11 cellular contexts compared by ENCODE assay signal in the genomic region with DNA sequence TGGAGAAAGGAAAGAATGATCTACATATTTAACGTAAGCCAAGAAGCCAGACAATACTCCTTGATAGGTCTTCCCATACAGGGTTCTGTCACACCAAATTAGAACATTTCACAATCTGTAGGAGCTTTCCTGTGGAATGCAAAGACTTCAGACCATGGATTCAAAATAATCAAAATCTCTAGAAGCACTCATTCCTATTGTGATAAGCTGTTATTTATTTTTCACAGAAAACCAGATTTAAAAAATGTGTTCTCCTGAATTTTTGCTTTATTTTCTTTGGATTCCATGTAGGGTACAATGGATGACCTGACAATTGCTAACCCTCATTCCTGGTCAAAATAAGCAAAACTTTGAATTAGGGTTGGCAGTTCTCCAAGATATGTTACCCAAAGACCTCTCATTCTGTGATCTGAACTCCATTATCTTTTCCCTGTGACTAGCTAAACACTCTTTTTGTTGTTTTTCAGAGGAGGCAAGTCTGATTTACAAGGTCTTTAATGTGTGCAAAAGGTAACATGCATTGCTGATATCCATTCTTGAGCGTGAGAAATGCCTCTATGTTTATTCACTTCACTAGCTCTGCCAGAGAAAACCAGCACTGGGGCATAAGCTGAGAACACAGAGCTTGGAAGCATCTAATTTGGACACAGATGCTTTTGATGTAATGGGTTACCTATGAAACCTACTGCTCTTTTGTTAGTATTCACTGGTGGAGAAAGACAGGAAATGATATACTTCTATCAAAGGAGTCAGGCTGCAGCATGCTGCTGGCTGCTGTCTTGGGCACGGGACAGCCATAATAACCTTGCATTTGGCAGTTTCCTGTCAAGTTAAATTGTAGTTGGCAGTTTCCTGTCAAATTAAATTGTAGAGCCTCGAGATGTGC. TPM values are rescaled to one million over a fixed set of nuclear protein-coding genes. Genes with fewer than 3 reads are reported as not detected.
DNase-seq lines count a peak whose midpoint lies in the region; ATAC-seq and TF ChIP-seq lines count a peak whose summit lies in the region.
"Had no signal": no experiment of that assay in that cellular context is flagged by ENCODE, and none has a peak within 500 bp of the region (broad histone marks: within the 10 kb centered on the region; RNA-seq: fewer than 3 reads in every experiment).

No MANE protein-coding gene starts in this region.

- no peak overlapping the region for H3K27ac Mint-ChIP-seq in activated CD4-positive, alpha-beta T cell treated with anti-CD3 and anti-CD28 coated beads, Interleukin-2, amount 10 ng/mL, durations not matched to agents 7 days and 5 days
- H3K27ac Mint-ChIP-seq: nephron progenitor cell had no signal

- no peaks in the 10 kb centered on the region for H3K79me2 ChIP-seq in SK-N-SH (ENCODE audit: insufficient read depth)

- no peak; the same call in 1 of the 2 replicates for TF ChIP-seq RAD21 in SK-N-SH (IDR thresholded peaks at IDR 0.05; ENCODE audit: low read length)

- no peaks in the 10 kb centered on the region for H3F3A ChIP-seq in SK-N-SH (replicated peaks; ENCODE audit: insufficient read depth)

- peaks cover 7% of the 10 kb centered on the region for H3K4me1 Mint-ChIP-seq in activated CD4-positive, alpha-beta T cell treated with anti-CD3 and anti-CD28 coated beads, Interleukin-2, amount 10 ng/mL, durations not matched to agents 7 days and 5 days

- TF ChIP-seq EP300 in SK-N-SH (IDR thresholded peaks at IDR 0.05; ENCODE audit: borderline replicate concordance in 1 of 2, low read depth in 1 of 2, low read length in 1 of 2) = peak in 1 of 2 experiments; percentile 68; a peak in 2 of 4 replicates

- H3K9me3 ChIP-seq in SK-N-SH (no peaks in the 10 kb centered on the region), thoracic aorta (no peaks in the 10 kb centered on the region)

- CTCF ChIA-PET in activated CD4-positive, alpha-beta T cell treated with anti-CD3 and anti-CD28 coated beads, Interleukin-2, amount 10 ng/mL, durations not matched to agents 7 days and 5 days (lab: Charles Lee) = no interaction called here
- CTCF ChIA-PET in SK-N-SH (lab: Yijun Ruan, JAX) = interaction anchor here (0.9 to 1.5 kb wide), 6 partner anchors 11 to 112 kb away, joined by 3 to 7 read pairs (median 3); no protein-coding TSS in a partner anchor

- no peaks in the 10 kb centered on the region for H3K36me3 Mint-ChIP-seq in activated CD4-positive, alpha-beta T cell treated with anti-CD3 and anti-CD28 coated beads, Interleukin-2, amount 10 ng/mL, durations not matched to agents 7 days and 5 days (ENCODE audit: low read depth)

- peak; percentile 27 for DNase-seq in activated CD4-positive, alpha-beta T cell treated with anti-CD3 and anti-CD28 coated beads, Interleukin-2, amount 10 ng/mL, durations not matched to agents 7 days and 5 days
- DNase-seq in activated CD4-positive, alpha-beta T cell treated with anti-CD3 and anti-CD28 coated beads for 4 hours = no peak
- DNase-seq in SK-N-SH = peak; percentile 27
- peak; percentile 100 for DNase-seq in fibroblast of the aortic adventitia (ENCODE audit: low read depth)
- no peak for DNase-seq in thoracic aorta (ENCODE audit: low spot score)
- no peak for DNase-seq in HCEC 1CT
- DNase-seq in midbrain (lab: John Stamatoyannopoulos, UW) = no peak
- DNase-seq: NCI-H2107, nephron progenitor cell had no signal

- H3K9me3 Mint-ChIP-seq in activated CD4-positive, alpha-beta T cell treated with anti-CD3 and anti-CD28 coated beads, Interleukin-2, amount 10 ng/mL, durations not matched to agents 7 days and 5 days = no peaks in the 10 kb centered on the region
- H3K9me3 Mint-ChIP-seq: nephron progenitor cell had no signal

- H3K4me2 ChIP-seq in SK-N-SH = no peak overlapping the region; the same call in 1 of the 2 replicates

- H4K20me1 ChIP-seq in SK-N-SH (ENCODE audit: insufficient read depth) = no peaks in the 10 kb centered on the region

- POLR2A ChIA-PET in activated CD4-positive, alpha-beta T cell treated with anti-CD3 and anti-CD28 coated beads, Interleukin-2, amount 10 ng/mL, durations not matched to agents 7 days and 5 days (lab: Charles Lee) = no interaction called here
- POLR2A ChIA-PET in SK-N-SH (lab: Yijun Ruan, JAX) = no interaction called here

- no peaks in the 10 kb centered on the region for H3K27me3 Mint-ChIP-seq in activated CD4-positive, alpha-beta T cell treated with anti-CD3 and anti-CD28 coated beads, Interleukin-2, amount 10 ng/mL, durations not matched to agents 7 days and 5 days

- no peak for TF ChIP-seq CTCF in SK-N-SH (IDR thresholded peaks at IDR 0.05)
- no peak for TF ChIP-seq CTCF in fibroblast of the aortic adventitia (IDR thresholded peaks at IDR 0.05; ENCODE audit: insufficient read depth, low read length)
- TF ChIP-seq CTCF in thoracic aorta (IDR thresholded peaks at IDR 0.05) = no peak

- no peak overlapping the region for H3K4me3 Mint-ChIP-seq in activated CD4-positive, alpha-beta T cell treated with anti-CD3 and anti-CD28 coated beads, Interleukin-2, amount 10 ng/mL, durations not matched to agents 7 days and 5 days
- H3K4me3 Mint-ChIP-seq: nephron progenitor cell had no signal

- no peak overlapping the region for H3K4me3 ChIP-seq in SK-N-SH (ENCODE audit: low read depth in 2 of 2, low read length in 1 of 2)
- H3K4me3 ChIP-seq in fibroblast of the aortic adventitia (ENCODE audit: low read depth, low read length) = no peak overlapping the region
- H3K4me3 ChIP-seq in thoracic aorta = no peak overlapping the region

- no peak overlapping the region for H3K9ac ChIP-seq in SK-N-SH

- H3K27me3 ChIP-seq in SK-N-SH (ENCODE audit: insufficient read depth) (no peaks in the 10 kb centered on the region), thoracic aorta (replicated peaks; ENCODE audit: insufficient read depth) (no peaks in the 10 kb centered on the region)

- WGBS in SK-N-SH (ENCODE audit: low lambda C conversion rate) = 44% methylated on average over 4 of the region's 4 CpGs

- H2AFZ ChIP-seq in SK-N-SH (ENCODE audit: low read depth) = no peak overlapping the region

- H3K36me3 ChIP-seq in SK-N-SH (replicated peaks in 1 of 2; ENCODE audit: control insufficient read depth in 1 of 2, insufficient read depth in 2 of 2, low read length in 1 of 2) (no peaks in the 10 kb centered on the region), thoracic aorta (no peaks in the 10 kb centered on the region)

- ATAC-seq in thoracic aorta (ENCODE audit: insufficient number of reproducible peaks, low FRiP score, low read depth) (no peak), HG03439 (IDR thresholded peaks at IDR 0.05; ENCODE audit: unreplicated experiment) (no peak)

- H3K4me1 ChIP-seq in SK-N-SH (ENCODE audit: control insufficient read depth in 1 of 2, insufficient read depth in 2 of 2, low read depth in 1 of 2, low read length in 1 of 2) (peaks cover 11 to 28% of the 10 kb centered on the region in 2 experiments; a peak in 3 of 4 replicates), thoracic aorta (ENCODE audit: control insufficient read depth in 1 of 2, low read depth in 2 of 2) (peaks cover 20 to 80% of the 10 kb centered on the region in 2 donors)

- peak overlapping the region; percentile 49 to 91 for H3K27ac ChIP-seq in SK-N-SH (ENCODE audit: low read depth in 2 of 2, low read length in 1 of 2)
- peak overlapping the region; percentile 67 to 74 for H3K27ac ChIP-seq in thoracic aorta

- no peaks in the 10 kb centered on the region for H3K9me2 ChIP-seq in SK-N-SH

TF ChIP-seq in SK-N-SH, 30 proteins besides CTCF, POLR2A, EP300 and RAD21 (continues in another document):
- TF ChIP-seq TCF12 (IDR thresholded peaks at IDR 0.05) (peak; percentile 21; the same call in 1 of the 2 replicates), FOXM1 (IDR thresholded peaks at IDR 0.05; ENCODE audit: low read depth) (no peak), EZH2phosphoT487 (IDR thresholded peaks at IDR 0.05; ENCODE audit: borderline replicate concordance, low read depth) (no peak), TEAD4 (IDR thresholded peaks at IDR 0.05; ENCODE audit: borderline replicate concordance, insufficient read depth) (0 out of 2 replicates have a peak, but pooled peaks have one; percentile 10), SMC3 (IDR thresholded peaks at IDR 0.05; ENCODE audit: low read depth, low read length) (no peak), MXI1 (IDR thresholded peaks at IDR 0.05; ENCODE audit: low read depth, low read length) (0 out of 2 replicates have a peak, but pooled peaks have one; percentile 48), MEF2A (IDR thresholded peaks at IDR 0.05; ENCODE audit: borderline replicate concordance, low read depth) (no peak), NRF1 (IDR thresholded peaks at IDR 0.05; ENCODE audit: low read depth, low read length) (no peak), NFIC (IDR thresholded peaks at IDR 0.05; ENCODE audit: borderline replicate concordance) (peak; percentile 41; the same call in 1 of the 2 replicates)
- TF ChIP-seq, protein P1, sequence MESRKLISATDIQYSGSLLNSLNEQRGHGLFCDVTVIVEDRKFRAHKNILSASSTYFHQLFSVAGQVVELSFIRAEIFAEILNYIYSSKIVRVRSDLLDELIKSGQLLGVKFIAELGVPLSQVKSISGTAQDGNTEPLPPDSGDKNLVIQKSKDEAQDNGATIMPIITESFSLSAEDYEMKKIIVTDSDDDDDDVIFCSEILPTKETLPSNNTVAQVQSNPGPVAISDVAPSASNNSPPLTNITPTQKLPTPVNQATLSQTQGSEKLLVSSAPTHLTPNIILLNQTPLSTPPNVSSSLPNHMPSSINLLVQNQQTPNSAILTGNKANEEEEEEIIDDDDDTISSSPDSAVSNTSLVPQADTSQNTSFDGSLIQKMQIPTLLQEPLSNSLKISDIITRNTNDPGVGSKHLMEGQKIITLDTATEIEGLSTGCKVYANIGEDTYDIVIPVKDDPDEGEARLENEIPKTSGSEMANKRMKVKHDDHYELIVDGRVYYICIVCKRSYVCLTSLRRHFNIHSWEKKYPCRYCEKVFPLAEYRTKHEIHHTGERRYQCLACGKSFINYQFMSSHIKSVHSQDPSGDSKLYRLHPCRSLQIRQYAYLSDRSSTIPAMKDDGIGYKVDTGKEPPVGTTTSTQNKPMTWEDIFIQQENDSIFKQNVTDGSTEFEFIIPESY (IDR thresholded peaks at IDR 0.05; ENCODE audit: borderline replicate concordance, low read depth) = no peak

RNA-seq across cellular contexts. Expression of a gene that starts 31.4 kb away (rescaled TPM):
- total RNA-seq in activated CD4-positive, alpha-beta T cell treated with anti-CD3 and anti-CD28 coated beads, Interleukin-2, amount 10 ng/mL, durations not matched to agents 7 days and 5 days = not detected
- polyA plus RNA-seq in SK-N-SH (2012; rRNA removed) = 0.99 and 1.0 TPM in 2 replicates
- polyA plus RNA-seq in SK-N-SH (2012; cell fraction: cytosol; rRNA removed) = 0.80 and 0.85 TPM in 2 replicates
- polyA plus RNA-seq in SK-N-SH (2012; cell fraction: nucleus; rRNA removed) = 0.65 and 1.1 TPM in 2 replicates
- not detected in 2 replicates for total RNA-seq in fibroblast of the aortic adventitia (ENCODE audit: low replicate concordance)
- not detected for total RNA-seq in thoracic aorta
- total RNA-seq: ureter had no signal

Comparison
In these comparisons a context has a peak if more than half of its experiments do, and no peak if none do; other contexts are left out.
1. DNase-seq: peak in activated CD4-positive, alpha-beta T cell treated with anti-CD3 and anti-CD28 coated beads, Interleukin-2, amount 10 ng/mL, durations not matched to agents 7 days and 5 days (single experiment), SK-N-SH (single experiment) and fibroblast of the aortic adventitia (single experiment); none in activated CD4-positive, alpha-beta T cell treated with anti-CD3 and anti-CD28 coated beads for 4 hours (0 of 2), thoracic aorta (single experiment), HCEC 1CT (single experiment) and midbrain (single experiment).